Comparison of ENCODE assay signal across 12 cellular contexts in the genomic region with DNA sequence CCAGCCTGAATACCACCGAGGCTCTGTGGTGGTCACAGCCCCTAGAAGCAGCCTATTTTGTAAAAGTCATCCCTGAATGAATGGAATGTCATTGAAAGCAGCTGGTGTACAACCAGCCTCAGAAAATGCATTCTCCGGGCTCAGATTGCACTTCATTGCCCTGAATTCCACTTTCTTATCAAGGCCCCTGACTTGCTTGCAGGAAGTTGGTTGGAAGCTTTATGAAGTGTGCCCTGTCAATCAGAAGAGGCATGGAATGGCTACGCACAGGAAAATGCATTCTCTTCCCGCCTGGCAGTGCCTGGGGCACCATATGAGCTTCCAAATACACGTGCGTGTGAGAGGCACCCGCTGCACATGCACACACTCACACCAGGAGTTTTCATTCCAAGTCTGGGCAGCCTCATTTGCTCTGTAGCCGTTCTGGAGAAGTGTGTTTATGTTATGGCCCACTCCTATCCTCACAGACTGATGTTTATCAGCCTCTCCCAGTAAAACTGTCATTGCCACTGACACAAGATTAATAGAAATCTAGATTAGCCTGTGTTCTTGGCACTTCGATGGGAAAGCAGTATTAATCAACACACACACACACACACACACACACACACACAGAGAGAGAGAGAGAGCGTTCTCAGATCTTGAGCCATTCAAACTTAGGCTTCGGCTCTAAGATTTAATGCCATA.
DNase-seq lines count a peak whose midpoint lies in the region; TF ChIP-seq lines count a peak whose summit lies in the region.
"Had no signal": no experiment of that assay in that cellular context is flagged by ENCODE, and none has a peak within 500 bp of the region (broad histone marks: within the 10 kb centered on the region; RNA-seq: fewer than 3 reads in every experiment).

No MANE protein-coding gene starts in this region.

- POLR2A ChIA-PET in AG04450 (lab: Yijun Ruan, JAX) = interaction anchor here (1.0 to 2.0 kb wide), 6 partner anchors 32 to 97 kb away, joined by 3 to 8 read pairs (median 4); partner anchors contain the start of gene NUAK1

- CTCF ChIA-PET in AG04450 (lab: Charles Lee) = interaction anchor here (0.9 to 1.3 kb wide), 2 partner anchors 16 to 655 kb away, joined by 3 read pairs; no protein-coding TSS in a partner anchor

- H3K4me3 ChIP-seq in AG04450 (ENCODE audit: low read depth, low read length) = no peak overlapping the region
- H3K4me3 ChIP-seq in fibroblast of the aortic adventitia (ENCODE audit: low read depth, low read length) = no peak overlapping the region

- H3K4me1 Mint-ChIP-seq in nephron = peaks cover 64% of the 10 kb centered on the region

- no peaks in the 10 kb centered on the region for H3K27me3 ChIP-seq in AG04450 (ENCODE audit: control insufficient read depth, insufficient read depth, low read length)

- peak overlapping the region in 1 of 3 experiments; percentile 7 for H3K4me3 Mint-ChIP-seq in nephron

- peak overlapping the region; percentile 43 to 73 (median 56) for H3K27ac Mint-ChIP-seq in nephron

- H3K9me3 ChIP-seq in AG04450 (ENCODE audit: control insufficient read depth, insufficient read depth, low read length) = no peaks in the 10 kb centered on the region

- H3K9me3 Mint-ChIP-seq in nephron = no peaks in the 10 kb centered on the region

- no peak for TF ChIP-seq CTCF in AG04450 (IDR thresholded peaks at IDR 0.05; ENCODE audit: low read depth, low read length)
- TF ChIP-seq CTCF in fibroblast of the aortic adventitia (IDR thresholded peaks at IDR 0.05; ENCODE audit: insufficient read depth, low read length) = no peak
- TF ChIP-seq CTCF in nephron (IDR thresholded peaks at IDR 0.05; ENCODE audit: unreplicated experiment in 3 of 3) = no peak

- no peak for DNase-seq in AG04450 (ENCODE audit: low read depth, low spot score)
- peak; percentile 15 for DNase-seq in SK-N-DZ (ENCODE audit: low spot score)
- DNase-seq in fibroblast of the aortic adventitia (ENCODE audit: low read depth) = peak; percentile 93
- no peak for DNase-seq in NCI-H524 treated with DMSO at 0.1 percent for 48 hours (lab: John Stamatoyannopoulos, UW)
- no peak for DNase-seq in GF-D8 (lab: John Stamatoyannopoulos, UW)
- DNase-seq in dermis blood vessel endothelial cell = no peak
- DNase-seq in activated CD8-positive, alpha-beta memory T cell treated with anti-CD3 and anti-CD28 coated beads, Interleukin-2, amount 50 U/mL, for 48 hours = no peak
- DNase-seq: activated CD4-positive, alpha-beta T cell treated with anti-CD3 and anti-CD28 coated beads for 4 hours; activated gamma-delta T cell treated with Interleukin-2 at 50 U/mL for 16 hours; GDM1; NCI-H2107 had no signal

- H3K36me3 Mint-ChIP-seq in nephron (ENCODE audit: low read depth) = peaks cover 41% of the 10 kb centered on the region

- H3K27ac ChIP-seq in AG04450 (ENCODE audit: low read depth, low read length) = peak overlapping the region; percentile 48

- no peaks in the 10 kb centered on the region for H3K27me3 Mint-ChIP-seq in nephron (ENCODE audit: low read depth)

Comparison
In these comparisons a context has a peak if more than half of its experiments do, and no peak if none do; other contexts are left out.
1. DNase-seq: peak in SK-N-DZ (single experiment) and fibroblast of the aortic adventitia (single experiment); none in AG04450 (single experiment), NCI-H524 treated with DMSO at 0.1 percent for 48 hours (single experiment), GF-D8 (single experiment), dermis blood vessel endothelial cell (single experiment) and activated CD8-positive, alpha-beta memory T cell treated with anti-CD3 and anti-CD28 coated beads, Interleukin-2, amount 50 U/mL, for 48 hours (single experiment).